Comparison of ENCODE assay signal across 18 cellular contexts in genomic region chr2:103789716-103790085, GRCh38.
"Had no signal": no experiment of that assay in that cellular context is flagged by ENCODE, and none has a peak within 500 bp of the region (broad histone marks: within the 10 kb centered on the region; RNA-seq: fewer than 3 reads in every experiment).

No MANE protein-coding gene starts in this region.

- DNase-seq: activated CD4-positive, alpha-beta memory T cell treated with anti-CD3 and anti-CD28 coated beads for 36 hours; activated gamma-delta T cell treated with Interleukin-2 at 50 U/mL for 16 hours; activated naive CD8-positive, alpha-beta T cell treated with anti-CD3 and anti-CD28 coated beads, Interleukin-2, amount 10 ng/mL, durations not matched to agents 7 days and 5 days; activated T-cell treated with anti-CD3 and anti-CD28 coated beads, Interleukin-2, amount 50 U/mL, for 48 hours; glutamatergic neuron; immature natural killer cell; left cardiac atrium; naive thymus-derived CD8-positive, alpha-beta T cell; psoas muscle; spleen; stimulated activated CD4-positive, alpha-beta T cell treated with anti-CD3 and anti-CD28 coated beads, Interleukin-1b, Interleukin-23, amount 100 ng/mL, for 48 hours; T-helper 9 cell; transverse colon had no signal

- H3K27ac Mint-ChIP-seq: activated CD4-positive, alpha-beta memory T cell treated with anti-CD3 and anti-CD28 coated beads for 36 hours; activated naive CD8-positive, alpha-beta T cell treated with anti-CD3 and anti-CD28 coated beads, Interleukin-2, amount 10 ng/mL, durations not matched to agents 7 days and 5 days; dendritic cell treated with granulocyte-macrophage colony-stimulating factor and Interleukin-4, amounts not matched to agents 40 ng/mL and 50 ng/mL, for 4 days; immature natural killer cell; naive thymus-derived CD8-positive, alpha-beta T cell; stimulated activated memory B cell treated with anti-CD40 and anti-IgM and Interleukin-4, amounts not matched to agents 10 μg/mL and 1 μg/mL and 100 μg/mL, for 72 hours had no signal

- H3K4me1 ChIP-seq: psoas muscle, spleen, transverse colon had no signal

- H3K4me3 Mint-ChIP-seq: activated CD4-positive, alpha-beta memory T cell treated with anti-CD3 and anti-CD28 coated beads for 36 hours; activated naive CD8-positive, alpha-beta T cell treated with anti-CD3 and anti-CD28 coated beads, Interleukin-2, amount 10 ng/mL, durations not matched to agents 7 days and 5 days; dendritic cell treated with granulocyte-macrophage colony-stimulating factor and Interleukin-4, amounts not matched to agents 40 ng/mL and 50 ng/mL, for 4 days; immature natural killer cell; naive thymus-derived CD8-positive, alpha-beta T cell; stimulated activated memory B cell treated with anti-CD40 and anti-IgM and Interleukin-4, amounts not matched to agents 10 μg/mL and 1 μg/mL and 100 μg/mL, for 72 hours had no signal

- H3K4me1 Mint-ChIP-seq: activated naive CD8-positive, alpha-beta T cell treated with anti-CD3 and anti-CD28 coated beads, Interleukin-2, amount 10 ng/mL, durations not matched to agents 7 days and 5 days; immature natural killer cell; naive thymus-derived CD8-positive, alpha-beta T cell; stimulated activated memory B cell treated with anti-CD40 and anti-IgM and Interleukin-4, amounts not matched to agents 10 μg/mL and 1 μg/mL and 100 μg/mL, for 72 hours had no signal

- H3K36me3 Mint-ChIP-seq: activated CD4-positive, alpha-beta memory T cell treated with anti-CD3 and anti-CD28 coated beads for 36 hours; activated naive CD8-positive, alpha-beta T cell treated with anti-CD3 and anti-CD28 coated beads, Interleukin-2, amount 10 ng/mL, durations not matched to agents 7 days and 5 days; immature natural killer cell; naive thymus-derived CD8-positive, alpha-beta T cell; stimulated activated memory B cell treated with anti-CD40 and anti-IgM and Interleukin-4, amounts not matched to agents 10 μg/mL and 1 μg/mL and 100 μg/mL, for 72 hours had no signal

- H3K27me3 Mint-ChIP-seq: activated CD4-positive, alpha-beta memory T cell treated with anti-CD3 and anti-CD28 coated beads for 36 hours; activated naive CD8-positive, alpha-beta T cell treated with anti-CD3 and anti-CD28 coated beads, Interleukin-2, amount 10 ng/mL, durations not matched to agents 7 days and 5 days; dendritic cell treated with granulocyte-macrophage colony-stimulating factor and Interleukin-4, amounts not matched to agents 40 ng/mL and 50 ng/mL, for 4 days; naive thymus-derived CD8-positive, alpha-beta T cell; stimulated activated memory B cell treated with anti-CD40 and anti-IgM and Interleukin-4, amounts not matched to agents 10 μg/mL and 1 μg/mL and 100 μg/mL, for 72 hours had no signal

- H3K4me3 ChIP-seq: mucosa of descending colon, psoas muscle, spleen, transverse colon had no signal

- H3K27ac ChIP-seq: psoas muscle, spleen, transverse colon, VCaP had no signal

- H3K9me3 Mint-ChIP-seq: activated naive CD8-positive, alpha-beta T cell treated with anti-CD3 and anti-CD28 coated beads, Interleukin-2, amount 10 ng/mL, durations not matched to agents 7 days and 5 days; stimulated activated memory B cell treated with anti-CD40 and anti-IgM and Interleukin-4, amounts not matched to agents 10 μg/mL and 1 μg/mL and 100 μg/mL, for 72 hours had no signal

- H3K27me3 ChIP-seq: spleen, transverse colon had no signal

- H3K36me3 ChIP-seq: spleen, transverse colon had no signal

- H3K9me3 ChIP-seq: psoas muscle, transverse colon had no signal

- ATAC-seq: left cardiac atrium; mucosa of descending colon; naive thymus-derived CD8-positive, alpha-beta T cell; psoas muscle; sciatic nerve; stimulated activated memory B cell treated with anti-CD40 and anti-IgM and Interleukin-4, amounts not matched to agents 10 μg/mL and 1 μg/mL and 100 μg/mL, for 72 hours had no signal
